ENCODE assay signal across 18 cellular contexts in the genomic region with DNA sequence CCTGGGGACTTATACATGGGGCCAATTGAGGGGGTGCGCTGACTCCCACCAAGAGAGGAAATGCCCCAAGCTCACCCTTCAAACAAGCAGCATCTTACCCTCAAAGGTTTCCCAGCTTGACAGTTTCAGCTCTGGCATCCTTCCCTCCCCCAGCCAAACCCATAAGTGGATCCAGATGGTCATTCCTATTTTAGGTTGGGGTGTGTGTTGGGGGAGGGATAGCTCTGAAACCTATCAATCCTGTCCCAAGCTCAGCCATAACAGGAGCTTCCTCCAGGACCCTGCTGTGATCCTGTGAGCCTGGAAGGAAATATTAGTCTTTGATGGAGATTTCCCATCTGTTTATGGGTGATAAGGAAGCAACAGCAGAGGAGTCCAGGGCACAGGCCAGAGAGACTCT. TPM values are rescaled to one million over a fixed set of nuclear protein-coding genes. Genes with fewer than 3 reads are reported as not detected.
DNase-seq lines count a peak whose midpoint lies in the region; ATAC-seq and TF ChIP-seq lines count a peak whose summit lies in the region.
"Had no signal": no experiment of that assay in that cellular context is flagged by ENCODE, and none has a peak within 500 bp of the region (broad histone marks: within the 10 kb centered on the region; RNA-seq: fewer than 3 reads in every experiment).

No MANE protein-coding gene starts in this region.

- H3K36me3 ChIP-seq in H7 (replicated peaks; ENCODE audit: control insufficient read depth, insufficient read depth, low read length), result no peaks in the 10 kb centered on the region
- H3K36me3 ChIP-seq: ovary had no signal

- no peak for ATAC-seq in GM21737 (IDR thresholded peaks at IDR 0.05; ENCODE audit: unreplicated experiment)
- ATAC-seq: activated CD4-positive, CD25-positive, alpha-beta regulatory T cell treated with anti-CD3 and anti-CD28 coated beads, Interleukin-2, amount 50 U/mL, for 24 hours; T-helper 17 cell had no signal

- intact Hi-C loops in posterior vena cava (cut with DNase I), result no loop called here

- no peaks in the 10 kb centered on the region for H3K27me3 ChIP-seq in H7 (ENCODE audit: control insufficient read depth, insufficient read depth, low read length)
- H3K27me3 ChIP-seq: ovary, testis had no signal

- no peak for TF ChIP-seq CTCF in fibroblast of mammary gland (conservative IDR thresholded peaks at IDR 0.05; ENCODE audit: control insufficient read depth, insufficient read depth, low read depth, low read length)

- no peak overlapping the region for H3K4me3 ChIP-seq in fibroblast of mammary gland (ENCODE audit: control insufficient read depth, low read depth, low read length)
- H3K4me3 ChIP-seq in H7 (ENCODE audit: insufficient read depth, low read depth, low read length), result no peak overlapping the region
- H3K4me3 ChIP-seq: ovary, testis had no signal

- peak; percentile 52 for DNase-seq in GM04504 (ENCODE audit: low read depth)
- DNase-seq in RPMI7951 (ENCODE audit: low read depth), result peak; percentile 81
- peak; percentile 64 for DNase-seq in fibroblast of mammary gland (ENCODE audit: low read depth)
- DNase-seq in posterior vena cava (ENCODE audit: low spot score), result peak; percentile 20
- DNase-seq in mesenteric fat pad (ENCODE audit: low spot score), result no peak
- no peak for DNase-seq in H7
- DNase-seq: activated CD8-positive, alpha-beta memory T cell treated with anti-CD3 and anti-CD28 coated beads, Interleukin-2, amount 50 U/mL, for 4 hours; activated naive CD4-positive, alpha-beta T cell treated with anti-CD3 and anti-CD28 coated beads, Interleukin-2, amount 10 ng/mL, durations not matched to agents 7 days and 5 days; effector memory CD4-positive, alpha-beta T cell; NCI-H1694 treated with DMSO at 0.1 percent for 48 hours; ovary; stimulated activated CD4-positive, alpha-beta T cell treated with anti-CD3 and anti-CD28 coated beads, Interleukin-4, amount 100 ng/mL, for 1 hour; stimulated activated CD8-positive, alpha-beta memory T cell treated with anti-CD3 and anti-CD28 coated beads, Interleukin-4, amount 100 ng/mL, for 48 hours; T-helper 17 cell; testis had no signal

RNA-seq across cellular contexts. Expression of a gene that starts 3.4 kb away (rescaled TPM):
- total RNA-seq in RPMI7951 (2014; rRNA removed; shearing (Covaris generic)), result 47.4 and 47.8 TPM in 2 replicates
- 10 to 100 TPM; 25.0 to 26.7 TPM for total RNA-seq in posterior vena cava
- 39.2 TPM for total RNA-seq in mesenteric fat pad
- total RNA-seq in H7 (2014; rRNA removed; shearing (Covaris generic)), result 41.0 and 53.4 TPM in 2 replicates

RNA-seq across cellular contexts. Expression of a gene that starts 23.2 kb away (rescaled TPM):
- 0.12 TPM in 1 of 2 replicates, not detected in the other for total RNA-seq in RPMI7951 (2014; rRNA removed; shearing (Covaris generic))
- total RNA-seq in posterior vena cava (1 to 10 TPM; 1.6 to 1.9 TPM), mesenteric fat pad (1.9 TPM)
- 5.6 and 6.4 TPM in 2 replicates for total RNA-seq in H7 (2014; rRNA removed; shearing (Covaris generic))

RNA-seq across cellular contexts. Expression of a gene that starts 48.2 kb away (rescaled TPM):
- 14.5 and 20.6 TPM in 2 replicates for total RNA-seq in RPMI7951 (2014; rRNA removed; shearing (Covaris generic))
- 10 to 100 TPM; 72.8 to 94.3 TPM for total RNA-seq in posterior vena cava
- 95.0 TPM for total RNA-seq in mesenteric fat pad
- 10.7 and 14.6 TPM in 2 replicates for total RNA-seq in H7 (2014; rRNA removed; shearing (Covaris generic))

RNA-seq across cellular contexts. Expression of a gene that starts 56.0 kb away (rescaled TPM):
- total RNA-seq in RPMI7951 (2014; rRNA removed; shearing (Covaris generic)), result not detected in 2 replicates
- total RNA-seq in posterior vena cava, result 10 to 100 TPM; 10.4 to 11.6 TPM
- total RNA-seq in mesenteric fat pad, result 51.9 TPM
- 0.14 TPM in 1 of 2 replicates, not detected in the other for total RNA-seq in H7 (2014; rRNA removed; shearing (Covaris generic))
- total RNA-seq: H4, T-helper 17 cell had no signal

Comparison
In these comparisons a context has a peak if more than half of its experiments do, and no peak if none do; other contexts are left out.
1. DNase-seq: peak in GM04504 (single experiment), RPMI7951 (single experiment), fibroblast of mammary gland (single experiment) and posterior vena cava (single experiment); none in mesenteric fat pad (single experiment) and H7 (single experiment).